In genomic region chr21:36203603-36203889, GRCh38 we compare ENCODE assay signal across 8 cellular contexts.
A peak's percentile ranks its signal among the peaks of the same experiment; 100 is the strongest.
DNase-seq lines count a peak whose midpoint lies in the region; ATAC-seq lines count a peak whose summit lies in the region.

No MANE protein-coding gene starts in this region.

- no peaks in the 10 kb centered on the region for H3K36me3 ChIP-seq in ACC112 (ENCODE audit: insufficient read depth, low read length)
- peaks cover 6% of the 10 kb centered on the region for H3K36me3 ChIP-seq in effector memory CD4-positive, alpha-beta T cell (ENCODE audit: control insufficient read depth, insufficient read depth, low read length)

- DNase-seq in GOT3 (lab: John Stamatoyannopoulos, UW) (peak; percentile 15), glomerular visceral epithelial cell (ENCODE audit: extremely low spot score) (peak; percentile 86), KG1 (lab: John Stamatoyannopoulos, UW) (no peak)
- DNase-seq in activated CD4-positive, alpha-beta T cell treated with anti-CD3 and anti-CD28 coated beads, Interleukin-2, amount 50 U/mL, for 48 hours: peak; percentile 53 to 66
- DNase-seq in stimulated activated CD8-positive, alpha-beta memory T cell treated with anti-CD3 and anti-CD28 coated beads, Interleukin-15, amount 100 ng/mL, for 48 hours (ENCODE audit: low read depth in 2 of 2): peak; percentile 34 to 38
- DNase-seq in effector memory CD4-positive, alpha-beta T cell: no peak

- H3K79me2 ChIP-seq in ACC112 (ENCODE audit: control insufficient read depth, insufficient read depth, low read length, unreplicated experiment): no peaks in the 10 kb centered on the region

- H3K27ac ChIP-seq in ACC112 (ENCODE audit: low read depth, low read length): peak overlapping the region; percentile 59
- H3K27ac ChIP-seq in effector memory CD4-positive, alpha-beta T cell (ENCODE audit: insufficient read depth, low read length, poor library complexity, severe bottlenecking): no peak overlapping the region

- H3K4me3 ChIP-seq in ACC112 (ENCODE audit: low read depth, low read length): no peak overlapping the region
- no peak overlapping the region for H3K4me3 ChIP-seq in effector memory CD4-positive, alpha-beta T cell (ENCODE audit: insufficient read depth, low read depth, low read length, poor library complexity, severe bottlenecking)

- peaks cover 36% of the 10 kb centered on the region for H3K4me1 ChIP-seq in ACC112 (ENCODE audit: control insufficient read depth, insufficient read depth, low read length, unreplicated experiment)
- H3K4me1 ChIP-seq in effector memory CD4-positive, alpha-beta T cell (ENCODE audit: control insufficient read depth, insufficient read depth, low read length, poor library complexity, severe bottlenecking): no peaks in the 10 kb centered on the region

- no peaks in the 10 kb centered on the region for H3K27me3 ChIP-seq in ACC112 (ENCODE audit: insufficient read depth, low read length)
- no peaks in the 10 kb centered on the region for H3K27me3 ChIP-seq in effector memory CD4-positive, alpha-beta T cell (replicated peaks; ENCODE audit: control insufficient read depth, insufficient read depth, low read length, poor library complexity, severe bottlenecking)

- ATAC-seq in GM21515 (IDR thresholded peaks at IDR 0.05; ENCODE audit: unreplicated experiment): no peak

- no peak overlapping the region for H2AFZ ChIP-seq in ACC112 (ENCODE audit: low read length, unreplicated experiment)

- no peaks in the 10 kb centered on the region for H3K9me3 ChIP-seq in effector memory CD4-positive, alpha-beta T cell (ENCODE audit: control insufficient read depth, low read length)

Comparison
In these comparisons a context has a peak if more than half of its experiments do, and no peak if none do; other contexts are left out.
1. DNase-seq: peak in GOT3 (single experiment), activated CD4-positive, alpha-beta T cell treated with anti-CD3 and anti-CD28 coated beads, Interleukin-2, amount 50 U/mL, for 48 hours (2 of 2), glomerular visceral epithelial cell (single experiment) and stimulated activated CD8-positive, alpha-beta memory T cell treated with anti-CD3 and anti-CD28 coated beads, Interleukin-15, amount 100 ng/mL, for 48 hours (2 of 2); none in KG1 (single experiment) and effector memory CD4-positive, alpha-beta T cell (0 of 3).